1 cellular context compared by ENCODE assay signal in the genomic region with DNA sequence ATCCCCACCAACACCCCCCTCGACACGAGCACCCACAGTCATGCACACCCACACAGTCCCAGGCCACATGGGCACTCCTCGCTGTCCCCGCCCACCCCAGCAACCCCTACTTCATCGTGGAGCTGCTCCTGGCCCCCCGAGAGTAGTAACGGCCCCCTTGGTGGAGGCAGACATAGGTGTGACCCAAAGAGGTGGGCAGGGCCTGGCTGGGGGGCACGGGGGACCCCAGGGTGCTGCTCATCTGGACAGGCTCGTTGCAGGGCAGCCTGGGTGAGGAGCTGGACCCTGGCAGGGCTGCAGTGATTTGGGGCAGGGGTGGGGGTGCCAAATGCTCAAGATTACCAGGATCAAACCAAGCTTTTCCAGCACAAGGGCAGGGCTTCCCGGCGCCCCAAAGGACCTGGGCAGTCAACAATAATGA.
A peak's percentile ranks its signal among the peaks of the same experiment; 100 is the strongest.
TF ChIP-seq lines count a peak whose summit lies in the region.

No MANE protein-coding gene starts in this region.

TF ChIP-seq in HEK293, 187 proteins besides CTCF, POLR2A, EP300 and RAD21 (continued from another document):
- TF ChIP-seq ZNF660 (tag by site-specific recombination; IDR thresholded peaks at IDR 0.05) (no peak), ZNF629 (tag by site-specific recombination; IDR thresholded peaks at IDR 0.05) (no peak), ZNF530 (tag by site-specific recombination; IDR thresholded peaks at IDR 0.05; ENCODE audit: low read depth) (no peak), ZFHX2 (tag by site-specific recombination; conservative IDR thresholded peaks at IDR 0.05) (0 out of 2 replicates have a peak, but pooled peaks have one; percentile 3)
